Comparison of ENCODE assay signal across 12 cellular contexts in the genomic region with DNA sequence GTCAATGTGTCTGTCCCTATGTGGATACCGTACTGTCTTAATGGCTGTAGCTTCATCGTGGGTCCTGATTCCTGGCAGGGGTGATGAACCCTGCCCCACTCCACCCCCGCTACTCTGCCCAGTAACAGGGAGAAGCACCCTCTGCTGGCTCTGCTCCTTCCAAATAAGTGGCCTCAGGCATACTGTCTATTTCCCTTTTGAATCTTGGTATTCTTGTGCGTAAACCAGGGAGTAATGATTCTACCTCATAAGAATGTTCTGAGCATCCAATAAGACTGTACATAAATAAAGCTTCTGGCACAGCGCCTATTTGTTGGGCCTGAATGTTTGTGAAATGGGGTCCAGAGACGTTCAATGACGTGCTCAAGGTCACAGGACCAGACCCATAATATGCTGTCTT. TPM values are rescaled to one million over a fixed set of nuclear protein-coding genes. Genes with fewer than 3 reads are reported as not detected.
DNase-seq lines count a peak whose midpoint lies in the region; ATAC-seq, FAIRE-seq and TF ChIP-seq lines count a peak whose summit lies in the region.
"Had no signal": no experiment of that assay in that cellular context is flagged by ENCODE, and none has a peak within 500 bp of the region (broad histone marks: within the 10 kb centered on the region; RNA-seq: fewer than 3 reads in every experiment).

No MANE protein-coding gene starts in this region.

- H3K9me3 ChIP-seq in mammary epithelial cell (replicated peaks; ENCODE audit: insufficient read depth, low read length): no peaks in the 10 kb centered on the region
- H3K9me3 ChIP-seq in spleen: no peaks in the 10 kb centered on the region

- no TSS peak for BruUV-seq in mammary epithelial cell (replicated peaks; lab: Mats Ljungman, UMichigan)

- no peaks in the 10 kb centered on the region for H3K36me3 ChIP-seq in mammary epithelial cell (ENCODE audit: insufficient read depth, low read length)
- H3K36me3 ChIP-seq in spleen: no peaks in the 10 kb centered on the region

- peak overlapping the region; percentile 51 for H3K4me2 ChIP-seq in mammary epithelial cell (ENCODE audit: insufficient read depth, low read depth, low read length)

- H3K9me3 Mint-ChIP-seq in HFFc6: peaks cover 9% of the 10 kb centered on the region
- H3K9me3 Mint-ChIP-seq in activated naive CD8-positive, alpha-beta T cell treated with anti-CD3 and anti-CD28 coated beads, Interleukin-2, amount 50 U/mL, for 24 hours: no peaks in the 10 kb centered on the region

- TF ChIP-seq CTCF in HFFc6 (IDR thresholded peaks at IDR 0.05) (peak; percentile 42; the same call in 1 of the 2 replicates), mammary epithelial cell (conservative IDR thresholded peaks at IDR 0.05 in 1 of 2, IDR thresholded peaks at IDR 0.05 in 1 of 2; ENCODE audit: extremely low read depth in 1 of 2, insufficient read depth in 1 of 2, low read depth in 1 of 2, low read length in 2 of 2) (peak; percentile 17 to 37), spleen (IDR thresholded peaks at IDR 0.05 in 8 of 11, conservative IDR thresholded peaks at IDR 0.05 in 3 of 11) (no peak), GM10266 (IDR thresholded peaks at IDR 0.05; ENCODE audit: control insufficient read depth, insufficient read depth, low read depth, missing control alignments) (no peak)

- peak overlapping the region; percentile 84 for H2AFZ ChIP-seq in mammary epithelial cell (ENCODE audit: low read depth, low read length)

- no peaks in the 10 kb centered on the region for H3K27me3 ChIP-seq in mammary epithelial cell (ENCODE audit: insufficient read depth, low read length)
- peaks cover 0 to 5% (median 0%) of the 10 kb centered on the region in 7 donors for H3K27me3 ChIP-seq in spleen (replicated peaks in 1 of 7)

- dilution Hi-C loops in mammary epithelial cell (cut with HindIII; ENCODE audit: low sequenced_read_pairs): no loop called here

- peaks cover 1% of the 10 kb centered on the region for H3K27me3 Mint-ChIP-seq in HFFc6 (ENCODE audit: insufficient read depth)
- H3K27me3 Mint-ChIP-seq in activated naive CD8-positive, alpha-beta T cell treated with anti-CD3 and anti-CD28 coated beads, Interleukin-2, amount 50 U/mL, for 24 hours: peaks cover 5% of the 10 kb centered on the region

- CTCF ChIA-PET in mammary epithelial cell (lab: Charles Lee; ENCODE audit: low non-redundant PET): interaction anchor here (0.6 kb wide), 1 partner anchor 54 kb away, joined by 4 read pairs; no protein-coding TSS in a partner anchor

- FAIRE-seq in H54 (lab: Jason Lieb, UNC): no peak

- DNase-seq in HFFc6 (peak; percentile 73), mammary epithelial cell (peak; percentile 75), iris pigment epithelial cell (ENCODE audit: low read depth) (peak; percentile 98), spleen (no peak), GM10266 (ENCODE audit: extremely low spot score) (no peak), H54 (ENCODE audit: insufficient read length, low spot score) (no peak)
- DNase-seq in stimulated activated naive CD8-positive, alpha-beta T cell treated with anti-CD3 and anti-CD28 coated beads, Interleukin-15, Interleukin-2, amounts not matched to agents 100 U/mL and 50 U/mL, for 24 hours: no peak
- DNase-seq in activated naive CD8-positive, alpha-beta T cell treated with anti-CD3 and anti-CD28 coated beads, Interleukin-2, amount 50 U/mL, for 24 hours: no peak
- DNase-seq: activated CD8-positive, alpha-beta memory T cell treated with anti-CD3 and anti-CD28 coated beads, Interleukin-2, amount 50 U/mL, for 4 hours; DND-41; effector CD4-positive, alpha-beta T cell; NCI-H2171 treated with DMSO at 0.1 percent for 48 hours had no signal

- H3K36me3 Mint-ChIP-seq in HFFc6 (ENCODE audit: low read depth): peaks cover 10% of the 10 kb centered on the region
- H3K36me3 Mint-ChIP-seq in activated naive CD8-positive, alpha-beta T cell treated with anti-CD3 and anti-CD28 coated beads, Interleukin-2, amount 50 U/mL, for 24 hours (ENCODE audit: low read depth): no peaks in the 10 kb centered on the region

- H3K4me3 Mint-ChIP-seq in HFFc6: peak overlapping the region; percentile 53
- H3K4me3 Mint-ChIP-seq in activated naive CD8-positive, alpha-beta T cell treated with anti-CD3 and anti-CD28 coated beads, Interleukin-2, amount 50 U/mL, for 24 hours: no peak overlapping the region

- H3K9ac ChIP-seq in mammary epithelial cell (ENCODE audit: insufficient read depth, low read length): no peak overlapping the region

- in situ Hi-C loops in mammary epithelial cell (cut with MboI; ENCODE audit: low sequenced_read_pairs in 2 of 2): no loop called here

- H3K4me3 ChIP-seq in mammary epithelial cell (replicated peaks in 1 of 3; ENCODE audit: insufficient read depth in 1 of 3, low read depth in 2 of 3, low read length in 3 of 3) (no peak overlapping the region), spleen (no peak overlapping the region)

- 7% methylated on average over 7 of the region's 7 CpGs for WGBS in mammary epithelial cell (ENCODE audit: low coverage, missing lambda C conversion rate)
- WGBS in spleen, 5 donors: 63 to 83% (median 75%) methylated on average over 7 of the region's 7 CpGs

- intact Hi-C loops in mammary epithelial cell (cut with micrococcal nuclease): no loop called here
- intact Hi-C loops in spleen (cut with DNase I; ENCODE audit: low total_unique reads): no loop called here

- no peaks in the 10 kb centered on the region for H4K20me1 ChIP-seq in mammary epithelial cell (ENCODE audit: insufficient read depth, low read length)

- peaks cover 47% of the 10 kb centered on the region for H3K4me1 ChIP-seq in mammary epithelial cell (ENCODE audit: insufficient read depth, low read length)
- peaks cover 0 to 29% (median 9%) of the 10 kb centered on the region in 6 donors for H3K4me1 ChIP-seq in spleen

- peaks cover 42% of the 10 kb centered on the region for H3K4me1 Mint-ChIP-seq in HFFc6 (ENCODE audit: low read depth)
- peaks cover 3% of the 10 kb centered on the region for H3K4me1 Mint-ChIP-seq in activated naive CD8-positive, alpha-beta T cell treated with anti-CD3 and anti-CD28 coated beads, Interleukin-2, amount 50 U/mL, for 24 hours

- TF ChIP-seq POLR2A in spleen (IDR thresholded peaks at IDR 0.05) (no peak), H54 (IDR thresholded peaks at IDR 0.05; ENCODE audit: low read depth, low read length) (no peak)

- H3K27ac ChIP-seq in mammary epithelial cell (ENCODE audit: insufficient read depth, low read depth, low read length) (peak overlapping the region; percentile 43), spleen (peak overlapping the region in 7 of 8 donors; percentile 60 to 86 (median 81))

- ATAC-seq in stimulated activated naive CD8-positive, alpha-beta T cell treated with anti-CD3 and anti-CD28 coated beads, Interleukin-15, Interleukin-2, amounts not matched to agents 100 U/mL and 50 U/mL, for 24 hours: no peak
- no peak for ATAC-seq in activated naive CD8-positive, alpha-beta T cell treated with anti-CD3 and anti-CD28 coated beads, Interleukin-2, amount 50 U/mL, for 24 hours

- peak overlapping the region; percentile 81 for H3K27ac Mint-ChIP-seq in HFFc6
- no peak overlapping the region for H3K27ac Mint-ChIP-seq in activated naive CD8-positive, alpha-beta T cell treated with anti-CD3 and anti-CD28 coated beads, Interleukin-2, amount 50 U/mL, for 24 hours

- H3K79me2 ChIP-seq in mammary epithelial cell (ENCODE audit: insufficient read depth, low read length): no peaks in the 10 kb centered on the region

RNA-seq across cellular contexts. Expression of a gene that starts 35.2 kb away (rescaled TPM):
- 100 to 1,000 TPM in 1 of 6 experiments, 10 to 100 TPM in 5; 89.3 to 125 (median 91.6) TPM for total RNA-seq in HFFc6 (2021; fragmentation: NEBNext Ultra II Directional; extraction: Animal tissue kit (Norgen Biotek cat#: 25700))
- 10 to 100 TPM; 24.0 to 80.2 TPM for total RNA-seq in mammary epithelial cell
- 54.3 TPM for polyA plus RNA-seq in mammary epithelial cell
- polyA minus RNA-seq in mammary epithelial cell: 90.9 TPM
- total RNA-seq in spleen: 10 to 100 TPM; 12.1 to 27.7 (median 17.8) TPM
- polyA plus RNA-seq in spleen: 10 to 100 TPM in 2 of 3 donors, 1 to 10 TPM in 1; 7.9 to 14.4 (median 10.9) TPM

Comparison
In these comparisons a context has a peak if more than half of its experiments do, and no peak if none do; other contexts are left out.
1. DNase-seq: peak in HFFc6 (single experiment), mammary epithelial cell (single experiment) and iris pigment epithelial cell (single experiment); none in spleen (single experiment), GM10266 (single experiment), H54 (single experiment), stimulated activated naive CD8-positive, alpha-beta T cell treated with anti-CD3 and anti-CD28 coated beads, Interleukin-15, Interleukin-2, amounts not matched to agents 100 U/mL and 50 U/mL, for 24 hours (single experiment) and activated naive CD8-positive, alpha-beta T cell treated with anti-CD3 and anti-CD28 coated beads, Interleukin-2, amount 50 U/mL, for 24 hours (single experiment).
2. CTCF ChIP-seq: peak in HFFc6 (single experiment) and mammary epithelial cell (2 of 2); none in spleen (0 of 11) and GM10266 (single experiment).